ENCODE assay signal across 11 cellular contexts in the genomic region with DNA sequence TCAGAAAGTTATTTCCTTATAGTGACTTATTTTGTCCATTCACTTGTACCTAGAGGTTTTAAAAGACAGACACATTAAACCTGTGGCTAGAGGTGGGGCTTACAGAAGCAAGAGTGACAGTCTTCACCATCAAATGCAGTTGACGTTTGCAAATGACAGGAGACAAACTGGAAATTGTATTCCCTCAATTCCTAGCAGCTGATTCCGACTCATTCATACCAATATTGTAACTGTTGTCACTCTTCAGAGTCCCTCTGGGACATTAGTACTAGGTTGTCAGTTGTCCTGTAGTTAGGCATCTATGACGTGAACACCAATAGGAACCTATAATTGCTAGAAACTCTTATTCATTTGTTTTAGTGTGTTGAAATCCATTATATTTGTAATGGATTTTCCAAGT.
"Had no signal": no experiment of that assay in that cellular context is flagged by ENCODE, and none has a peak within 500 bp of the region (broad histone marks: within the 10 kb centered on the region; RNA-seq: fewer than 3 reads in every experiment).

No MANE protein-coding gene starts in this region.

- H3K4me1 ChIP-seq: HAP-1 had no signal

- ATAC-seq: GM23338, HCT116 had no signal

- H3K9me3 ChIP-seq: HAP-1 had no signal

- H3K9ac ChIP-seq: GM23248 had no signal

- H3K9me3 Mint-ChIP-seq: GM23338 had no signal

- DNase-seq: GM23248, GOT3, H7, H9, HCEC 1CT, HFFc6 had no signal

- H3K4me3 ChIP-seq: GM23248, GM23338, HAP-1 had no signal

- H3K4me3 Mint-ChIP-seq: GM23338, H9, HFFc6 had no signal

- H2AFZ ChIP-seq: GM23248, GM23338 had no signal

- H3K36me3 ChIP-seq: HAP-1 had no signal

- H3K4me2 ChIP-seq: GM23338 had no signal

- H3K27ac Mint-ChIP-seq: H9, HFFc6 had no signal

- H3K27ac ChIP-seq: GM23248 had no signal

- FAIRE-seq: H1, H54 had no signal
